ENCODE assay signal across 19 cellular contexts in genomic region chr1:167738158-167738557, GRCh38.
"Had no signal": no experiment of that assay in that cellular context is flagged by ENCODE, and none has a peak within 500 bp of the region (broad histone marks: within the 10 kb centered on the region; RNA-seq: fewer than 3 reads in every experiment).

No MANE protein-coding gene starts in this region.

- H3K9me3 ChIP-seq: SK-N-SH had no signal

- H3K9ac ChIP-seq: KMS-11, SK-N-SH had no signal

- H3K27ac ChIP-seq: KMS-11, RWPE1 had no signal

- DNase-seq: Kasumi-1, MM.1S, NCI-H1092 treated with DMSO at 0.1 percent for 48 hours, NCI-H1436, NCI-H2081 treated with DMSO at 0.1 percent for 48 hours, NCI-H2171, NCI-H226, NCI-H446, NCI-H510A, NCI-H524 treated with DMSO at 0.1 percent for 48 hours, NCI-H69, NCI-H774, PC-3, SHP77, SK-N-SH, SW 1271 had no signal

- ATAC-seq: Panc1, PC-3 had no signal

- H3K4me2 ChIP-seq: KMS-11, SK-N-SH had no signal
